ENCODE assay signal across 6 cellular contexts in the genomic region with DNA sequence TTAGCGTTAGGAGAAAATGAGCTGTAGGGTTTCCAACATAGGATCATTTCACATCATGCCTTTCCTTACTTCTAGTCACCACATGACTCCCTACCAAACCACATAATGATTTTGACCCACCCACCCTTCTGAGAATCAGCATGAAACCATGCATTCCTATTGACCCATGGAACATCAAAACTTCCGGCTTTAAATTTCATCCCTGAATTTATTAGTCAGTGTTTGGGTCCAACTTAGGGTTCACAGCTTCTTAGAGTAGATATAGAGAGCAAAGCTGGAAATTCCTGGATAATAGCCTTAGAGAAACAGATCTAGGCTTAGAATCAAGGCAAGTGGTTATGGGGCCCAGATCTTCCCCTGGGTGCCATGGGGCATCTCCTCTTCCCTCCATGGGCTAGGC.
"Had no signal": no experiment of that assay in that cellular context is flagged by ENCODE, and none has a peak within 500 bp of the region (broad histone marks: within the 10 kb centered on the region; RNA-seq: fewer than 3 reads in every experiment).

No MANE protein-coding gene starts in this region.

- H3K4me3 ChIP-seq: GM23248, K562 had no signal

- H3K4me3 Mint-ChIP-seq: H9 had no signal

- H3K9me3 Mint-ChIP-seq: H9 had no signal

- H3K27ac Mint-ChIP-seq: H9 had no signal

- H3K27ac ChIP-seq: GM23248 had no signal

- ATAC-seq: K562 had no signal

- H2AFZ ChIP-seq: GM23248 had no signal

- DNase-seq: GM23248, H9, HCEC 1CT, IMR-90, KG1 had no signal
